Comparison of ENCODE assay signal across 1 cellular context in the genomic region with DNA sequence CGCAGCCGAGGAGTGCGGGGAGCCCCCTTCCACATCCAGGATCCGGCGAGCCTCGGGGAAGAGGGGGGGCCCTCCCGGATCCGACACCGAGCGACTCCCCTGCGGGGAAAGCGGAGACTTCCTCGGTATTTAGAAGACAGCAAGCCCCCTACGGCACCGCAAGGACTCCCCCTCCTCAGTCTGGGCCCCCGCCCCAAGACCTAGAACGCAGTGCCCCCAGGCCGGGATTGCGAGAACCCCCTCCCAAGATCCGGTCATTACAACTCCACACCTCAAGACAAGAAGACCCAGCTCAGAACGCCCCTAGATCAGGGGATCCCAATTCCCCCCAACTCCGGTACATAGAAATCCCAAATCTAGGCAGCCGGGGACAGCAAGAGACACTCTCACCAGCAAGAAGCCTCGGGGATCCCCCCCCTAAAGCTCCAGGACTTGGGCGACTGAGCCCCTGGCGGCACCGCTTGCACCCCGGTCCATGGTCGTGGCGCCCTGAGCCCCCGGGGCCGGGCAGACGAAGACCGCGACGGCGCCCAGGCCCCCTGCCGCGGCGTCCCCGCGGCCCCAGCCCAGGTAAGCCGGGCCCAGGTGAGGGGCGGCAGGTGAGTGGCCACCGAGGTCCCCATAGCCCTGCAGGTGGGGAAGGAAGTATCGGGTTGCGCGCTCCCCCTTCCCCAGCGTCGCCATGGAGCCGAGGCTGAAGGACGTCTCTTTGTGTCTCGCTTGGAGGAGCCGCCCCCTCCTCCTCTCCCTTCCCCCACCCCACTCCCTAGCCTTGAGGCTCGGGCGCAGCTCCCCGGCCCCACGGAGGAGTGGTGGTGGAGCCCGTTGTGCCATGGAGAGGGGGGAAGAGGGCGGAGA.
TF ChIP-seq lines count a peak whose summit lies in the region.

No MANE protein-coding gene starts in this region.

TF ChIP-seq in WTC11, 78 proteins besides CTCF, POLR2A, EP300 and RAD21 (continued from another document):
- TF ChIP-seq HMGXB4 (CRISPR knock-in tag; IDR thresholded peaks at IDR 0.05) (peak; percentile 63; the same call in 1 of the 2 replicates), FOXP4 (CRISPR knock-in tag; IDR thresholded peaks at IDR 0.05) (peak; percentile 83; the same call in 1 of the 2 replicates), GABPB1 (CRISPR knock-in tag; IDR thresholded peaks at IDR 0.05) (no peak), KAT7 (CRISPR knock-in tag; IDR thresholded peaks at IDR 0.05; ENCODE audit: borderline replicate concordance) (peak; percentile 92; the same call in 1 of the 2 replicates), TEAD1 (CRISPR knock-in tag; IDR thresholded peaks at IDR 0.05) (peak; percentile 71; the same call in 1 of the 2 replicates), ZNF219 (CRISPR knock-in tag; IDR thresholded peaks at IDR 0.05; ENCODE audit: borderline replicate concordance) (peak; percentile 73; the same call in 1 of the 2 replicates)
